Comparison of ENCODE assay signal across 14 cellular contexts in the genomic region with DNA sequence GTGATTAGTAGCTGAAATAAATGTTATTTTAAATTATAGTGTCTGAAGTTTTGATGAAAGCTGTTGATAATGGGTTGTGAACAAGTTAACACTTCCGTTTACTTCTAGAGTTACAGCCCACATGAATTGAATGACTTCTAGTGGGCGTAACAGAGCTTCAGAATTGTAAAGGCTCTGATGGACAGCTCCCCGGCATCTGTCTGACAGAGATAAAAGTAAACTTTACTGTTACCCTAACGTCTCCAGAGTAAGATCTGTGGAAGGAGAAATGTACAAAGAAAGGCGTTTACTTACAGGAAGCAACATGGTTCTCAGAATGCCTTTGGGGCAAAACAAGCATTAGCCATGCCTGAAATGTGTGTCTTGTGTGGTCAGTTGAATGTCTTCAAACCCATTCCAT.
"Had no signal": no experiment of that assay in that cellular context is flagged by ENCODE, and none has a peak within 500 bp of the region (broad histone marks: within the 10 kb centered on the region; RNA-seq: fewer than 3 reads in every experiment).

No MANE protein-coding gene starts in this region.

- H3K36me3 ChIP-seq: colonic mucosa, gastrocnemius medialis, heart right ventricle, neutrophil had no signal

- H3K9me3 Mint-ChIP-seq: activated T-cell treated with anti-CD3 and anti-CD28 coated beads, Interleukin-2, amount 50 U/mL, for 72 hours; central memory CD8-positive, alpha-beta T cell; T-helper 2 cell treated with Interferon-gamma antibody and Interleukin-4, amounts not matched to agents 5 μg/mL and 100 μg/mL, for 36 hours had no signal

- H3K4me1 ChIP-seq: colonic mucosa, gastrocnemius medialis had no signal

- H3K4me3 Mint-ChIP-seq: activated T-cell treated with anti-CD3 and anti-CD28 coated beads, Interleukin-2, amount 50 U/mL, for 72 hours; central memory CD8-positive, alpha-beta T cell; naive thymus-derived CD8-positive, alpha-beta T cell; T-helper 2 cell treated with Interferon-gamma antibody and Interleukin-4, amounts not matched to agents 5 μg/mL and 100 μg/mL, for 36 hours had no signal

- H3K36me3 Mint-ChIP-seq: naive thymus-derived CD8-positive, alpha-beta T cell had no signal

- ATAC-seq: activated T-cell treated with anti-CD3 and anti-CD28 coated beads, Interleukin-2, amount 50 U/mL, for 72 hours; gastrocnemius medialis; heart right ventricle had no signal

- H3K9me3 ChIP-seq: colonic mucosa, gastrocnemius medialis, heart right ventricle, neutrophil had no signal

- H3K27ac Mint-ChIP-seq: activated T-cell treated with anti-CD3 and anti-CD28 coated beads, Interleukin-2, amount 50 U/mL, for 72 hours; naive thymus-derived CD8-positive, alpha-beta T cell; T-helper 2 cell treated with Interferon-gamma antibody and Interleukin-4, amounts not matched to agents 5 μg/mL and 100 μg/mL, for 36 hours had no signal

- H3K27me3 ChIP-seq: colonic mucosa had no signal

- H3K4me3 ChIP-seq: colonic mucosa, gastrocnemius medialis, heart right ventricle had no signal

- H3K27ac ChIP-seq: colonic mucosa, gastrocnemius medialis, heart right ventricle, neutrophil had no signal

- DNase-seq: activated CD4-positive, alpha-beta T cell treated with anti-CD3 and anti-CD28 coated beads for 1 hour; activated effector memory CD4-positive, alpha-beta T cell treated with anti-CD3 and anti-CD28 coated beads, Interleukin-2, amount 50 U/mL, for 16 hours; activated naive CD4-positive, alpha-beta T cell treated with anti-CD3 and anti-CD28 coated beads, Interleukin-2, amount 50 U/mL, for 16 hours; activated T-cell treated with anti-CD3 and anti-CD28 coated beads, Interleukin-2, amount 50 U/mL, for 72 hours; colonic mucosa; gastrocnemius medialis; heart right ventricle; naive thymus-derived CD8-positive, alpha-beta T cell; retina; stimulated activated CD8-positive, alpha-beta memory T cell treated with anti-CD3 and anti-CD28 coated beads, Interleukin-4, amount 100 ng/mL, for 48 hours; stimulated activated naive CD4-positive, alpha-beta T cell had no signal
